8 cellular contexts compared by ENCODE assay signal in the genomic region with DNA sequence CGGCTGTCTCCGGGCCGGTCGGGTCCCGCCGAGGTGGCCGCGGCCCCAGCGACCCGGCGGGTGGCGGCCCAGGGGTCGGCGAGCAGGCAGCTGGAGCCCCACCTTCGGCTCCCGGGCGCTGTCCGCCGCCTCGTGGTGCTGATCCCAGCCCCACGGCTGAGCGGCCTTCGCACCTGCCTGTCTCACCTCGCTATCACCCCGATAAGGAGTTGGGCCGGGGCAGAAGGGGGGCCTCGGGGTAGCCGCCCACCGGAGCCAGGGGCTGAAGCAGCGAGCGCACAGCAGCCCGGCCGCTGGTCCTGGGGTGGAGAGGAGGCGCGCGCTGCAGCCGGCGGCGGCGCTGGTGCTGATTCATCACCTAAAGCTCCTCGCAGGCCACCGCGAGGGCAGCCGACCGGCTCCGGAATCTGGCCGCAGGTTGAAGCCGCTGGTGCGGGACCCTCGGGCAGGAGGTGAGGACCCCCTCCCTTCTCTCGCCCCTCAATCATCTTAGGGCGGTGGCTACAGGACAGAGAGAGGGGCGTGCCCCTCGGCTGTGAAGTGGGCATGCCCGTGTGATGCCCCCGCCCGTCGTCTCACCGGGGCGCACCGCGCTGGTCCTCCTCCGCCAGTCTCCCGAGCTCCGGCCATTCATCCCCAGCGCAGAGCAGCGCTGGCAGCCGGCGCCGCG. TPM values are rescaled to one million over a fixed set of nuclear protein-coding genes. Genes with fewer than 3 reads are reported as not detected.
DNase-seq lines count a peak whose midpoint lies in the region; ATAC-seq and TF ChIP-seq lines count a peak whose summit lies in the region.

No MANE protein-coding gene starts in this region.

- H3K9ac ChIP-seq in PC-3 (ENCODE audit: low read length), result no peak overlapping the region

- H3K27me3 Mint-ChIP-seq in stimulated activated naive B cell treated with anti-CD40 and anti-IgM and Interleukin-4, amounts not matched to agents 10 μg/mL and 1 μg/mL and 100 μg/mL, for 72 hours, result peaks cover 67 to 79% of the 10 kb centered on the region in 2 donors

- peaks cover 62% of the 10 kb centered on the region for H3K27me3 ChIP-seq in PC-3 (ENCODE audit: low read length)
- H3K27me3 ChIP-seq in Peyer's patch, result peaks cover 0 to 23% of the 10 kb centered on the region in 2 donors

- intact Hi-C loops in PC-3 (cut with micrococcal nuclease) (no loop called here), left colon (cut with DNase I, micrococcal nuclease) (no loop called here)

- H3K79me2 ChIP-seq in PC-3 (ENCODE audit: low read length), result no peaks in the 10 kb centered on the region

- DNase-seq in NCI-H524 (lab: John Stamatoyannopoulos, UW) (peak; percentile 12 to 56), NCI-H524 treated with DMSO at 0.1 percent for 48 hours (lab: John Stamatoyannopoulos, UW) (no peak), PC-3 (no peak), T47D (ENCODE audit: low read depth in 1 of 2, low spot score in 1 of 2) (peak; percentile 60 to 87), left colon (peak in 1 of 2 donors; percentile 41), Peyer's patch (no peak)
- DNase-seq in stimulated activated naive B cell treated with anti-CD40 and anti-IgM and Interleukin-4, amounts not matched to agents 10 μg/mL and 1 μg/mL and 100 μg/mL, for 72 hours, result no peak

- no TSS peak for BruUV-seq in PC-3 (replicated peaks; lab: Mats Ljungman, UMichigan)

- H3K9me3 Mint-ChIP-seq in stimulated activated naive B cell treated with anti-CD40 and anti-IgM and Interleukin-4, amounts not matched to agents 10 μg/mL and 1 μg/mL and 100 μg/mL, for 72 hours, result no peaks in the 10 kb centered on the region

- POLR2A ChIA-PET in PC-3 (lab: Charles Lee; ENCODE audit: unreplicated experiment), result no interaction called here

- CTCF ChIA-PET in PC-3 (lab: Charles Lee), result no interaction called here

- H3K36me3 ChIP-seq in PC-3 (ENCODE audit: low read depth, low read length) (no peaks in the 10 kb centered on the region), Peyer's patch (no peaks in the 10 kb centered on the region)

- in situ Hi-C loops in T47D (cut with HindIII; ENCODE audit: low pct_unique_long_range_greater_than_20kb, low sequenced_read_pairs), result no loop called here

- H4K20me1 ChIP-seq in PC-3 (ENCODE audit: low read length), result no peaks in the 10 kb centered on the region

- no peak overlapping the region for H3K27ac Mint-ChIP-seq in stimulated activated naive B cell treated with anti-CD40 and anti-IgM and Interleukin-4, amounts not matched to agents 10 μg/mL and 1 μg/mL and 100 μg/mL, for 72 hours

- no peak overlapping the region for H2AFZ ChIP-seq in PC-3 (ENCODE audit: low read length)

- ATAC-seq in PC-3 (peak; percentile 42; the same call in 1 of the 2 replicates), left colon (peak; percentile 84), GM18909 (IDR thresholded peaks at IDR 0.05; ENCODE audit: poor library complexity, unreplicated experiment) (no peak)
- ATAC-seq in stimulated activated naive B cell treated with anti-CD40 and anti-IgM and Interleukin-4, amounts not matched to agents 10 μg/mL and 1 μg/mL and 100 μg/mL, for 72 hours (replicated peaks), result peak; percentile 51 to 61

- TF ChIP-seq CTCF in PC-3 (conservative IDR thresholded peaks at IDR 0.05; ENCODE audit: low read depth, low read length) (no peak), Peyer's patch (IDR thresholded peaks at IDR 0.05) (no peak)

- no peaks in the 10 kb centered on the region for H3K36me3 Mint-ChIP-seq in stimulated activated naive B cell treated with anti-CD40 and anti-IgM and Interleukin-4, amounts not matched to agents 10 μg/mL and 1 μg/mL and 100 μg/mL, for 72 hours

- H3K4me3 ChIP-seq in PC-3 (ENCODE audit: low read length), result no peak overlapping the region
- peak overlapping the region in 2 of 4 donors; percentile 25 to 33 for H3K4me3 ChIP-seq in Peyer's patch

- H3K4me3 Mint-ChIP-seq in stimulated activated naive B cell treated with anti-CD40 and anti-IgM and Interleukin-4, amounts not matched to agents 10 μg/mL and 1 μg/mL and 100 μg/mL, for 72 hours, result peak overlapping the region; percentile 60 to 68

- no peak for TF ChIP-seq POLR2A in Peyer's patch (IDR thresholded peaks at IDR 0.05)

- H3K9me2 ChIP-seq in PC-3 (replicated peaks; ENCODE audit: low read length), result no peaks in the 10 kb centered on the region

- H3K27ac ChIP-seq in PC-3 (ENCODE audit: low read length) (no peak overlapping the region), Peyer's patch (no peak overlapping the region)

- peaks cover 9 to 21% of the 10 kb centered on the region in 2 donors for H3K4me1 Mint-ChIP-seq in stimulated activated naive B cell treated with anti-CD40 and anti-IgM and Interleukin-4, amounts not matched to agents 10 μg/mL and 1 μg/mL and 100 μg/mL, for 72 hours

- H3K4me1 ChIP-seq in PC-3 (ENCODE audit: insufficient read depth, low read length), result no peaks in the 10 kb centered on the region
- peaks cover 0 to 29% (median 6%) of the 10 kb centered on the region in 4 donors for H3K4me1 ChIP-seq in Peyer's patch

- no peaks in the 10 kb centered on the region for H3F3A ChIP-seq in PC-3 (ENCODE audit: low read length, unreplicated experiment)

- no peaks in the 10 kb centered on the region for H3K9me3 ChIP-seq in PC-3 (ENCODE audit: low read length)
- no peaks in the 10 kb centered on the region for H3K9me3 ChIP-seq in Peyer's patch

- H3K4me2 ChIP-seq in PC-3 (ENCODE audit: low read length), result no peak overlapping the region; the same call in 1 of the 2 replicates

RNA-seq across cellular contexts. Expression of a gene that starts 0.6 kb away (rescaled TPM):
- total RNA-seq in PC-3 (2014; rRNA removed) (not detected in 2 replicates), left colon (under 1 TPM in 1 of 2 donors, not detected in 1; 0.03 TPM), Peyer's patch (under 1 TPM in 1 of 4 donors, not detected in 3; 0.13 TPM)

Comparison
In these comparisons a context has a peak if more than half of its experiments do, and no peak if none do; other contexts are left out.
1. DNase-seq: peak in NCI-H524 (2 of 2) and T47D (2 of 2); none in NCI-H524 treated with DMSO at 0.1 percent for 48 hours (single experiment), PC-3 (single experiment), stimulated activated naive B cell treated with anti-CD40 and anti-IgM and Interleukin-4, amounts not matched to agents 10 μg/mL and 1 μg/mL and 100 μg/mL, for 72 hours (single experiment) and Peyer's patch (0 of 3).